8 cellular contexts compared by ENCODE assay signal in the genomic region with DNA sequence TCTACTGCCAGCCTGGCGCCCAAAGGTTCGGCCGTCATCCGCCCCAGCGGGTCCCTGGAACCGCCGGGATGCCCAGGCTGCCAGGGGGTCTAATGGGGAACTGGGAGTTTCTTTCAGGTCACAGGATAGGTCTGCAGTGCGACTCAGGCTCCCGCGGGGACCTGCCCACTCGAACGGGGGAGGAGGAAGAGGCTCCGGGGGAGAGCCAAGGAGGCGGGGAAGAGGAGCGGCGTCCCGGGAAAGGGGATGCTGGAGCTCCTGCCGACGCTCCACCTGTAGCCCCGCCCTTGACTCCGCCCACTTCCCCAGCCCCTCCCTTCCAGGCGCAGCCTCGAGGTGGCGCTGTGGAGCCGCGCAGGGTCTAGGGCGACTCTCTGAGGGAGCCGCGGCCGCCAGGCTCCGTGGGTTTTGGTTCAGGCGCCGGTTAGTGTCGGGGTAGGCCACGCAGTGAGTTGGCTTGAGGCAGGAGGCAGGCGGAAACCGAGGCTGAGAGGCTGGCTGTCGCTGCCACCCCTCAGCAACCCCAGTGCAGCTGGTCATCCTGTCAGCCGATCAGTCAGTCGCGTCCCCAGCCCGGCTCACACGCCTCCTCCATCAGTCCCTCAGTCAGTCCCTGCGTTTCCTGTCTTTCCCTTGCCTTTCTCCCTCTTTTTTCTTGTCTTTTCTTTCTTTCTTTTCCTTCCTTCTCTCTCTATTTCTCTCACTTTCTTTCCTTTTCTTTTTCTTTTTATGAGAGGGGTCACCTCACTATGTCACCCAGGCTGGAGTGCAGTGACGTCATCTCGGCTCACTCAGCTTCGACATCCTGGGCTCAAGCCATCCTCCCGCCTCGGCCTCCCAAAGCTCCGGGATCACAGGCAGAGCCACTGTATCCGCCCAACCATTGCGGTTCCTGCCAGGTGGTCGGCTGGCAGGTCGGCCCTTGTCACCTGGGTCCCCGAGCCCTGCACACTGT. TPM values are rescaled to one million over a fixed set of nuclear protein-coding genes. Genes with fewer than 3 reads are reported as not detected.
DNase-seq lines count a peak whose midpoint lies in the region; ATAC-seq lines count a peak whose summit lies in the region.

No MANE protein-coding gene starts in this region.

- H3K4me3 ChIP-seq in GM08714 (ENCODE audit: low read length): peak overlapping the region; percentile 29; the same call in 1 of the 2 replicates

- DNase-seq in NCI-H2227 treated with DMSO at 0.1 percent for 48 hours (lab: John Stamatoyannopoulos, UW) (peak; percentile 68), cerebellum (ENCODE audit: low spot score) (peak; percentile 96), kidney glomerular epithelial cell (lab: John Stamatoyannopoulos, UW) (peak; percentile 56)
- peak; percentile 81 to 84 for DNase-seq in activated CD4-positive, alpha-beta T cell treated with anti-CD3 and anti-CD28 coated beads for 24 hours (ENCODE audit: low read depth in 2 of 2)
- peak; percentile 75 to 85 for DNase-seq in stimulated activated CD4-positive, alpha-beta T cell treated with anti-CD3 and anti-CD28 coated beads, Interleukin-1b, Interleukin-23, amount 100 ng/mL, for 1 hour (ENCODE audit: low read depth in 2 of 2)

- ATAC-seq in HG02970 (IDR thresholded peaks at IDR 0.05; ENCODE audit: low FRiP score, unreplicated experiment) (peak; percentile 67), GM19455 (IDR thresholded peaks at IDR 0.05; ENCODE audit: unreplicated experiment) (no peak)

RNA-seq across cellular contexts. Expression of gene YWHAH, which starts 26.4 kb away (rescaled TPM):
- total RNA-seq in cerebellum: 128 TPM
